ENCODE assay signal across 1 cellular context in the genomic region with DNA sequence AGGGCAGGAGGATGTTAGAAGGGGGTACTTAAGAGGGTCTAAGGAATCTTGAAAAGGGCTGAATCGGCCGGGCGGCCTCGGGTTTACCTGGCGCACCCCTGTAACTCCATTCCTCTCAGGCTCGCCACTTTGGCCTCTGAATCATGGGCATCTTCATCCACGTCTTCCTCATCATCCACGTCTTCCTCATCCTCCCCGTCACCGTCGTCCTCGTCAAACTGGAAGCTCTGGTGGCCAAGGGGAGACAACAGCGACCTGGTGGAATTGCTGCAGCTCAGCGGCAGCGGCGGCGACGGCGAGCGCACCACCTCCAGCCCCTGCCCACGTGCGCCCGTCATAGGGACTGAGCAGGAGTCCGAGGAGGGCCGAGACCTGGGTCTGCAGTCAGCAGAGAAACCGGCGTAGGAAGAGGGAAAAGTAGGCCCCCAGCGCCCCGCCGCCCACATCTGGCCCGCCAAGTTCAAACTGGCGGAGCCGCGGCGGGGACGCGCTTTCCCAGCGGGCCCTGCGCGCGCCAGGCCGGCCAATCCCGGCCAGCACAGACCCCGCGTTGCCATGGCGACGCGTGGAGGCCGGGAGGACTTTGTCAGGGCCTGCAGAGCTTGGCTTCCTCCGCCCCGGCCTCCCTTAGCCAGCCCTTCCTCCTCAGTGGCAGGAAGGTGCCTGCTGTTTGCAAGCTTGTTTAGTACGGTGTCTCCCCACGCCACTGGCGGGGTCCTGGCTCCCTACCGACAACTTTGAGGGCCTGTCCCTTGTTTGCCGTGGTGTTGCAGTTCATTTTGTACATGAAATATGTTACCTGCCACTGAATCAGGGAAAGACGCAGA.
TF ChIP-seq lines count a peak whose summit lies in the region.

A gene with protein sequence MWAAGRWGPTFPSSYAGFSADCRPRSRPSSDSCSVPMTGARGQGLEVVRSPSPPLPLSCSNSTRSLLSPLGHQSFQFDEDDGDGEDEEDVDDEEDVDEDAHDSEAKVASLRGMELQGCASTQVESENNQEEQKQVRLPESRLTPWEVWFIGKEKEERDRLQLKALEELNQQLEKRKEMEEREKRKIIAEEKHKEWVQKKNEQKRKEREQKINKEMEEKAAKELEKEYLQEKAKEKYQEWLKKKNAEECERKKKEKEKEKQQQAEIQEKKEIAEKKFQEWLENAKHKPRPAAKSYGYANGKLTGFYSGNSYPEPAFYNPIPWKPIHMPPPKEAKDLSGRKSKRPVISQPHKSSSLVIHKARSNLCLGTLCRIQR (minus strand): TSS at position 467 of the 827 bp plus-strand sequence. CDS start 21 bp downstream, at position 446.

TF ChIP-seq in GM12878, 131 proteins besides CTCF, POLR2A, EP300 and RAD21 (continued from another document):
- TF ChIP-seq, protein P1, sequence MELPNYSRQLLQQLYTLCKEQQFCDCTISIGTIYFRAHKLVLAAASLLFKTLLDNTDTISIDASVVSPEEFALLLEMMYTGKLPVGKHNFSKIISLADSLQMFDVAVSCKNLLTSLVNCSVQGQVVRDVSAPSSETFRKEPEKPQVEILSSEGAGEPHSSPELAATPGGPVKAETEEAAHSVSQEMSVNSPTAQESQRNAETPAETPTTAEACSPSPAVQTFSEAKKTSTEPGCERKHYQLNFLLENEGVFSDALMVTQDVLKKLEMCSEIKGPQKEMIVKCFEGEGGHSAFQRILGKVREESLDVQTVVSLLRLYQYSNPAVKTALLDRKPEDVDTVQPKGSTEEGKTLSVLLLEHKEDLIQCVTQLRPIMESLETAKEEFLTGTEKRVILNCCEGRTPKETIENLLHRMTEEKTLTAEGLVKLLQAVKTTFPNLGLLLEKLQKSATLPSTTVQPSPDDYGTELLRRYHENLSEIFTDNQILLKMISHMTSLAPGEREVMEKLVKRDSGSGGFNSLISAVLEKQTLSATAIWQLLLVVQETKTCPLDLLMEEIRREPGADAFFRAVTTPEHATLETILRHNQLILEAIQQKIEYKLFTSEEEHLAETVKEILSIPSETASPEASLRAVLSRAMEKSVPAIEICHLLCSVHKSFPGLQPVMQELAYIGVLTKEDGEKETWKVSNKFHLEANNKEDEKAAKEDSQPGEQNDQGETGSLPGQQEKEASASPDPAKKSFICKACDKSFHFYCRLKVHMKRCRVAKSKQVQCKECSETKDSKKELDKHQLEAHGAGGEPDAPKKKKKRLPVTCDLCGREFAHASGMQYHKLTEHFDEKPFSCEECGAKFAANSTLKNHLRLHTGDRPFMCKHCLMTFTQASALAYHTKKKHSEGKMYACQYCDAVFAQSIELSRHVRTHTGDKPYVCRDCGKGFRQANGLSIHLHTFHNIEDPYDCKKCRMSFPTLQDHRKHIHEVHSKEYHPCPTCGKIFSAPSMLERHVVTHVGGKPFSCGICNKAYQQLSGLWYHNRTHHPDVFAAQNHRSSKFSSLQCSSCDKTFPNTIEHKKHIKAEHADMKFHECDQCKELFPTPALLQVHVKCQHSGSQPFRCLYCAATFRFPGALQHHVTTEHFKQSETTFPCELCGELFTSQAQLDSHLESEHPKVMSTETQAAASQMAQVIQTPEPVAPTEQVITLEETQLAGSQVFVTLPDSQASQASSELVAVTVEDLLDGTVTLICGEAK (IDR thresholded peaks at IDR 0.05; ENCODE audit: borderline replicate concordance): no peak; the same call in 1 of the 2 replicates
- TF ChIP-seq, protein P2, sequence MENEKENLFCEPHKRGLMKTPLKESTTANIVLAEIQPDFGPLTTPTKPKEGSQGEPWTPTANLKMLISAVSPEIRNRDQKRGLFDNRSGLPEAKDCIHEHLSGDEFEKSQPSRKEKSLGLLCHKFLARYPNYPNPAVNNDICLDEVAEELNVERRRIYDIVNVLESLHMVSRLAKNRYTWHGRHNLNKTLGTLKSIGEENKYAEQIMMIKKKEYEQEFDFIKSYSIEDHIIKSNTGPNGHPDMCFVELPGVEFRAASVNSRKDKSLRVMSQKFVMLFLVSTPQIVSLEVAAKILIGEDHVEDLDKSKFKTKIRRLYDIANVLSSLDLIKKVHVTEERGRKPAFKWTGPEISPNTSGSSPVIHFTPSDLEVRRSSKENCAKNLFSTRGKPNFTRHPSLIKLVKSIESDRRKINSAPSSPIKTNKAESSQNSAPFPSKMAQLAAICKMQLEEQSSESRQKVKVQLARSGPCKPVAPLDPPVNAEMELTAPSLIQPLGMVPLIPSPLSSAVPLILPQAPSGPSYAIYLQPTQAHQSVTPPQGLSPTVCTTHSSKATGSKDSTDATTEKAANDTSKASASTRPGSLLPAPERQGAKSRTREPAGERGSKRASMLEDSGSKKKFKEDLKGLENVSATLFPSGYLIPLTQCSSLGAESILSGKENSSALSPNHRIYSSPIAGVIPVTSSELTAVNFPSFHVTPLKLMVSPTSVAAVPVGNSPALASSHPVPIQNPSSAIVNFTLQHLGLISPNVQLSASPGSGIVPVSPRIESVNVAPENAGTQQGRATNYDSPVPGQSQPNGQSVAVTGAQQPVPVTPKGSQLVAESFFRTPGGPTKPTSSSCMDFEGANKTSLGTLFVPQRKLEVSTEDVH (IDR thresholded peaks at IDR 0.05; ENCODE audit: low read depth, partially characterized antibody): no peak
- TF ChIP-seq, protein P3, sequence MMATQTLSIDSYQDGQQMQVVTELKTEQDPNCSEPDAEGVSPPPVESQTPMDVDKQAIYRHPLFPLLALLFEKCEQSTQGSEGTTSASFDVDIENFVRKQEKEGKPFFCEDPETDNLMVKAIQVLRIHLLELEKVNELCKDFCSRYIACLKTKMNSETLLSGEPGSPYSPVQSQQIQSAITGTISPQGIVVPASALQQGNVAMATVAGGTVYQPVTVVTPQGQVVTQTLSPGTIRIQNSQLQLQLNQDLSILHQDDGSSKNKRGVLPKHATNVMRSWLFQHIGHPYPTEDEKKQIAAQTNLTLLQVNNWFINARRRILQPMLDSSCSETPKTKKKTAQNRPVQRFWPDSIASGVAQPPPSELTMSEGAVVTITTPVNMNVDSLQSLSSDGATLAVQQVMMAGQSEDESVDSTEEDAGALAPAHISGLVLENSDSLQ (IDR thresholded peaks at IDR 0.05): no peak
- TF ChIP-seq GATAD2B (conservative IDR thresholded peaks at IDR 0.05; ENCODE audit: low read depth): peak; percentile 88
- TF ChIP-seq, protein P4, sequence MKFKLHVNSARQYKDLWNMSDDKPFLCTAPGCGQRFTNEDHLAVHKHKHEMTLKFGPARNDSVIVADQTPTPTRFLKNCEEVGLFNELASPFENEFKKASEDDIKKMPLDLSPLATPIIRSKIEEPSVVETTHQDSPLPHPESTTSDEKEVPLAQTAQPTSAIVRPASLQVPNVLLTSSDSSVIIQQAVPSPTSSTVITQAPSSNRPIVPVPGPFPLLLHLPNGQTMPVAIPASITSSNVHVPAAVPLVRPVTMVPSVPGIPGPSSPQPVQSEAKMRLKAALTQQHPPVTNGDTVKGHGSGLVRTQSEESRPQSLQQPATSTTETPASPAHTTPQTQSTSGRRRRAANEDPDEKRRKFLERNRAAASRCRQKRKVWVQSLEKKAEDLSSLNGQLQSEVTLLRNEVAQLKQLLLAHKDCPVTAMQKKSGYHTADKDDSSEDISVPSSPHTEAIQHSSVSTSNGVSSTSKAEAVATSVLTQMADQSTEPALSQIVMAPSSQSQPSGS (IDR thresholded peaks at IDR 0.05; ENCODE audit: low read length): no peak
- 0 out of 2 replicates have a peak, but pooled peaks have one; percentile 33 for TF ChIP-seq TCF3 (IDR thresholded peaks at IDR 0.05; ENCODE audit: borderline replicate concordance, insufficient read depth, low read depth, low read length)
- TF ChIP-seq CHD4 (IDR thresholded peaks at IDR 0.05): no peak
- TF ChIP-seq, protein P5, sequence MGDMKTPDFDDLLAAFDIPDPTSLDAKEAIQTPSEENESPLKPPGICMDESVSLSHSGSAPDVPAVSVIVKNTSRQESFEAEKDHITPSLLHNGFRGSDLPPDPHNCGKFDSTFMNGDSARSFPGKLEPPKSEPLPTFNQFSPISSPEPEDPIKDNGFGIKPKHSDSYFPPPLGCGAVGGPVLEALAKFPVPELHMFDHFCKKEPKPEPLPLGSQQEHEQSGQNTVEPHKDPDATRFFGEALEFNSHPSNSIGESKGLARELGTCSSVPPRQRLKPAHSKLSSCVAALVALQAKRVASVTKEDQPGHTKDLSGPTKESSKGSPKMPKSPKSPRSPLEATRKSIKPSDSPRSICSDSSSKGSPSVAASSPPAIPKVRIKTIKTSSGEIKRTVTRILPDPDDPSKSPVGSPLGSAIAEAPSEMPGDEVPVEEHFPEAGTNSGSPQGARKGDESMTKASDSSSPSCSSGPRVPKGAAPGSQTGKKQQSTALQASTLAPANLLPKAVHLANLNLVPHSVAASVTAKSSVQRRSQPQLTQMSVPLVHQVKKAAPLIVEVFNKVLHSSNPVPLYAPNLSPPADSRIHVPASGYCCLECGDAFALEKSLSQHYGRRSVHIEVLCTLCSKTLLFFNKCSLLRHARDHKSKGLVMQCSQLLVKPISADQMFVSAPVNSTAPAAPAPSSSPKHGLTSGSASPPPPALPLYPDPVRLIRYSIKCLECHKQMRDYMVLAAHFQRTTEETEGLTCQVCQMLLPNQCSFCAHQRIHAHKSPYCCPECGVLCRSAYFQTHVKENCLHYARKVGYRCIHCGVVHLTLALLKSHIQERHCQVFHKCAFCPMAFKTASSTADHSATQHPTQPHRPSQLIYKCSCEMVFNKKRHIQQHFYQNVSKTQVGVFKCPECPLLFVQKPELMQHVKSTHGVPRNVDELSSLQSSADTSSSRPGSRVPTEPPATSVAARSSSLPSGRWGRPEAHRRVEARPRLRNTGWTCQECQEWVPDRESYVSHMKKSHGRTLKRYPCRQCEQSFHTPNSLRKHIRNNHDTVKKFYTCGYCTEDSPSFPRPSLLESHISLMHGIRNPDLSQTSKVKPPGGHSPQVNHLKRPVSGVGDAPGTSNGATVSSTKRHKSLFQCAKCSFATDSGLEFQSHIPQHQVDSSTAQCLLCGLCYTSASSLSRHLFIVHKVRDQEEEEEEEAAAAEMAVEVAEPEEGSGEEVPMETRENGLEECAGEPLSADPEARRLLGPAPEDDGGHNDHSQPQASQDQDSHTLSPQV (IDR thresholded peaks at IDR 0.05): no peak
- no peak for TF ChIP-seq NRF1 (conservative IDR thresholded peaks at IDR 0.05; ENCODE audit: low read depth, low read length)
- no peak for TF ChIP-seq SREBF2 (IDR thresholded peaks at IDR 0.05; ENCODE audit: low read length)
- no peak for TF ChIP-seq SIX5 (IDR thresholded peaks at IDR 0.05; ENCODE audit: low read depth, low read length, severe bottlenecking)
- no peak for TF ChIP-seq SMAD5 (IDR thresholded peaks at IDR 0.05; ENCODE audit: low read depth)
- TF ChIP-seq ZSCAN29 (IDR thresholded peaks at IDR 0.05): no peak
- no peak for TF ChIP-seq MTA3 (IDR thresholded peaks at IDR 0.05; ENCODE audit: borderline replicate concordance, low read length)
- no peak for TF ChIP-seq SREBF1 (IDR thresholded peaks at IDR 0.05; ENCODE audit: low read length)
